ENCODE assay signal across 8 cellular contexts in the genomic region with DNA sequence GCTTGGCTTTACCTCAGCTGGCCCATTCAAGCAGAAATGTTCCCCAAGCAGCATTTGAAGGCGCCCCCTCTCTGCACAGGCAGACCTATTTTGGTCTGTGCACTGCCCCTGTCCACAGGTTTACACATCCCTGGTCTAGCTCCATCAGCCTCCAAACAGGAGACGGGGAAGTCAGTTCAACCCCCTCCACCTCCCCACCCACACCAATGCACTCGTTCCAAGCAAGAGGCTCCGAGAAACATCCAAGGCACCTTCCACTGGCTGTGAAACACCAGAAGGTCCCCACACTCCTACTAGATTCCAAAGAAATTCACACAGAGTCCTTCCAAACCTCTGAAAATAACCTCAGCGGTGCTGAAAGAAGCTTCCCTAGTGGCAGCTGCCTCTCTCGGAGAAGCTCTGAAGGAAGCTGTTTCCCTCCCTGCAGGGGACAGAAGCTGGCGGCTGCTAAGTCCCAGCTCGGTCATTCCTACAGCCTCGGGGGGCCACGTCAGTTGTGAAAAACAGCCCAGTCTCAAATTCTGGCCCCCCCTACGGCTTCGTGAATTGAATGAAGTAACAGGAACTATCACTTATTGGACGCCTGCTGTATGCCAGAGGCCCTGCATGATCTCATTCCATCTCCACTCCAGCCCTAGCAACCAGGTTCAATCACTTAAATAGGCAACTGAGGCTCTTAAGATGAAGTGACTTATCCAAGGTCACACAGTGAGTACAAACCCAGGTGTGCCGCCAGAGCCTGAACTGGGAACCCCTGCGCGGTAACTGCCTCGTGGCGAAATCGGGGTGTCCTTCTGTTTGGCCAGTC. TPM values are rescaled to one million over a fixed set of nuclear protein-coding genes. Genes with fewer than 3 reads are reported as not detected.
A peak's percentile ranks its signal among the peaks of the same experiment; 100 is the strongest.
DNase-seq lines count a peak whose midpoint lies in the region; ATAC-seq and TF ChIP-seq lines count a peak whose summit lies in the region.

No MANE protein-coding gene starts in this region.

- H3K9me3 ChIP-seq in iPS-18a (ENCODE audit: control insufficient read depth, low read depth, low read length): no peaks in the 10 kb centered on the region
- no peaks in the 10 kb centered on the region for H3K9me3 ChIP-seq in spleen

- H3K36me3 Mint-ChIP-seq in activated naive CD8-positive, alpha-beta T cell: no peaks in the 10 kb centered on the region

- no peaks in the 10 kb centered on the region for H3K36me3 ChIP-seq in iPS-18a (ENCODE audit: control insufficient read depth, low read depth, low read length)
- H3K36me3 ChIP-seq in spleen: peaks cover 0 to 29% (median 5%) of the 10 kb centered on the region in 6 donors

- peaks cover 38% of the 10 kb centered on the region for H3K4me1 Mint-ChIP-seq in activated naive CD8-positive, alpha-beta T cell (ENCODE audit: low read depth)

- H3K27ac ChIP-seq in iPS-18a (ENCODE audit: low read length) (peak overlapping the region; percentile 99), spleen (peak overlapping the region; percentile 96 to 100 (median 99))

- H3K27me3 ChIP-seq in iPS-18a (ENCODE audit: control insufficient read depth, insufficient read depth, low read length) (peaks cover 11% of the 10 kb centered on the region), spleen (replicated peaks in 1 of 7) (no peaks in the 10 kb centered on the region)

- no peaks in the 10 kb centered on the region for H3K27me3 Mint-ChIP-seq in activated naive CD8-positive, alpha-beta T cell

- peak; percentile 1 for ATAC-seq in HG03175 (IDR thresholded peaks at IDR 0.05; ENCODE audit: unreplicated experiment)

- H3K27ac Mint-ChIP-seq in activated naive CD8-positive, alpha-beta T cell: peak overlapping the region; percentile 73

- no peak for TF ChIP-seq POLR2A in spleen (IDR thresholded peaks at IDR 0.05)

- H3K4me1 ChIP-seq in iPS-18a (ENCODE audit: control insufficient read depth, low read depth, low read length) (peaks cover 7% of the 10 kb centered on the region), spleen (peaks cover 21 to 74% (median 59%) of the 10 kb centered on the region in 6 donors)

- H3K4me3 ChIP-seq in iPS-18a (ENCODE audit: low read length) (peak overlapping the region; percentile 84), spleen (peak overlapping the region; percentile 80 to 98 (median 94))

- TF ChIP-seq CTCF in spleen (IDR thresholded peaks at IDR 0.05 in 8 of 11, conservative IDR thresholded peaks at IDR 0.05 in 3 of 11) (no peak), GM20000 (IDR thresholded peaks at IDR 0.05; ENCODE audit: extremely low read depth, missing control alignments) (no peak)

- H3K9me3 Mint-ChIP-seq in activated naive CD8-positive, alpha-beta T cell (ENCODE audit: low read depth): no peaks in the 10 kb centered on the region

- 5 to 17% (median 8%) methylated on average over 7 to 19 of the region's 19 CpGs for WGBS in spleen, 5 donors

- intact Hi-C loops in spleen (cut with DNase I; ENCODE audit: low total_unique reads): no loop called here

- H3K4me3 Mint-ChIP-seq in activated naive CD8-positive, alpha-beta T cell: peak overlapping the region; percentile 100

- DNase-seq in GM03348 (ENCODE audit: low spot score) (peak; percentile 37), spleen (no peak), GM20000 (ENCODE audit: low spot score) (no peak), iPS-NIHi11 (ENCODE audit: low spot score) (no peak)
- DNase-seq in stimulated activated CD4-positive, alpha-beta T cell treated with anti-CD3 and anti-CD28 coated beads, Interleukin-1b, Interleukin-23, amount 100 ng/mL, for 48 hours: no peak

- H3K9ac ChIP-seq in iPS-18a (ENCODE audit: low read length): peak overlapping the region; percentile 94

RNA-seq across cellular contexts. Expression of a gene that starts 0.8 kb away (rescaled TPM):
- 10 to 100 TPM; 11.2 to 33.2 (median 17.2) TPM for total RNA-seq in spleen
- polyA plus RNA-seq in spleen: 1 to 10 TPM; 2.9 to 8.0 (median 4.1) TPM

RNA-seq across cellular contexts. Expression of a gene that starts 21.7 kb away (rescaled TPM):
- 100 to 1,000 TPM in 6 of 7 donors, 10 to 100 TPM in 1; 96.5 to 246 (median 113) TPM for total RNA-seq in spleen
- polyA plus RNA-seq in spleen: 10 to 100 TPM; 35.5 to 62.0 (median 37.6) TPM
